In the genomic region with DNA sequence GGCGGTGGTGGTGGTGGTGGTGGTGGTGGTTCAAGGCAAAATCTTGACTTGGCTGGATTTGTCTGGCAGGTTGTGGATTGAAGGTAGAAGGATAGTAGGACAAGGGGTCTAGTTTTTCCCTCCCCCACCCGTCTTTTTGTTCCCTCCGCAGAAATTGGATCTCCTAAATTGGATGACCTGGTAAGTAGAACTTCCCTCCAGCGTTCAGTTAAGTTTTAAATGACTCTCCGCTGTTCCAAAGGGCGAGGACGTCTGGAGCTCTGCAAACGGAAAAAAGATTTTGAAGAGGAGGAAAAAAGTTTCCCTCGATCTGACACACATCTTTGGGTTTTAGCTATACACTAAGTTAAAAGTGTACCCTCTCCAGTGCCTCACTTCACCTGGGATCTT, we compare ENCODE assay signal across 8 cellular contexts. TPM values are rescaled to one million over a fixed set of nuclear protein-coding genes. Genes with fewer than 3 reads are reported as not detected.
DNase-seq lines count a peak whose midpoint lies in the region; ATAC-seq and TF ChIP-seq lines count a peak whose summit lies in the region.

No MANE protein-coding gene starts in this region.

- H3K27ac ChIP-seq in parathyroid adenoma: no peak overlapping the region

- no peaks in the 10 kb centered on the region for H3K79me2 ChIP-seq in parathyroid adenoma

- POLR2A ChIA-PET in Caco-2 (lab: Charles Lee): interaction anchor here (0.6 to 1.5 kb wide), 14 partner anchors 9 to 409 kb away, joined by 3 to 17 read pairs (median 4); a partner anchor contains a TSS
- POLR2A ChIA-PET in T-cell (lab: Charles Lee): interaction anchor here in 1 of 2 donors (0.6 to 0.7 kb wide), 2 partner anchors 99 to 107 kb away, joined by 10 to 14 read pairs; no protein-coding TSS in a partner anchor

- H3K9me3 ChIP-seq in Caco-2: no peaks in the 10 kb centered on the region
- H3K9me3 ChIP-seq in parathyroid adenoma (ENCODE audit: control insufficient read depth, low read length): no peaks in the 10 kb centered on the region

- peak overlapping the region; percentile 31 for H3K4me2 ChIP-seq in parathyroid adenoma (ENCODE audit: low read length)

- peak overlapping the region; percentile 86 for H2AFZ ChIP-seq in parathyroid adenoma

- H3K4me3 ChIP-seq in Caco-2 (ENCODE audit: low read depth, low read length) (peak overlapping the region; percentile 67), fibroblast of villous mesenchyme (ENCODE audit: low read depth, low read length) (peak overlapping the region; percentile 68), parathyroid adenoma (ENCODE audit: low read depth, low read length) (peak overlapping the region; percentile 70)

- H3K36me3 Mint-ChIP-seq in Caco-2 (ENCODE audit: insufficient read depth, unreplicated experiment): peaks cover 7% of the 10 kb centered on the region
- H3K36me3 Mint-ChIP-seq in T-cell: no peaks in the 10 kb centered on the region

- H3K36me3 ChIP-seq in Caco-2 (ENCODE audit: control insufficient read depth, insufficient read depth, low read length) (no peaks in the 10 kb centered on the region; the same call in 1 of the 2 replicates), parathyroid adenoma (ENCODE audit: control insufficient read depth, insufficient read depth, low read length) (no peaks in the 10 kb centered on the region)

- H3K4me1 Mint-ChIP-seq in Caco-2 (ENCODE audit: low read depth, unreplicated experiment) (peaks cover 6% of the 10 kb centered on the region), T-cell (peaks cover 17 to 23% (median 18%) of the 10 kb centered on the region in 3 donors)

- TSS peak; percentile 30 for BruUV-seq in Caco-2 (replicated peaks; lab: Mats Ljungman, UMichigan)

- H3K27me3 Mint-ChIP-seq in Caco-2 (ENCODE audit: insufficient read depth, unreplicated experiment) (no peaks in the 10 kb centered on the region), T-cell (peaks cover 11 to 12% of the 10 kb centered on the region in 2 donors)

- no peak overlapping the region for H3K9ac ChIP-seq in parathyroid adenoma

- no peak for TF ChIP-seq POLR2A in erythroblast (IDR thresholded peaks at IDR 0.05; ENCODE audit: low read length)

- CTCF ChIA-PET in Caco-2 (lab: Charles Lee) (interaction anchor here (0.6 to 1.5 kb wide), 15 partner anchors 13 to 289 kb away, joined by 3 to 15 read pairs (median 7); no protein-coding TSS in a partner anchor), T-cell (lab: Charles Lee) (interaction anchor here (0.8 to 2.6 kb wide), 6 partner anchors 9 to 29 kb away, joined by 4 to 15 read pairs (median 8); no protein-coding TSS in a partner anchor)

- H3K4me1 ChIP-seq in Caco-2: peaks cover 26% of the 10 kb centered on the region
- H3K4me1 ChIP-seq in parathyroid adenoma: no peaks in the 10 kb centered on the region

- TF ChIP-seq CTCF in Caco-2 (IDR thresholded peaks at IDR 0.05; ENCODE audit: insufficient read depth in 1 of 2, low read depth in 1 of 2, low read length in 1 of 2, severe bottlenecking in 1 of 2, unreplicated experiment in 1 of 2) (no peak), fibroblast of villous mesenchyme (IDR thresholded peaks at IDR 0.05; ENCODE audit: insufficient read depth, low read depth, low read length) (no peak), parathyroid adenoma (IDR thresholded peaks at IDR 0.05) (no peak)

- intact Hi-C loops in Caco-2 (cut with micrococcal nuclease; ENCODE audit: unreplicated experiment): loop anchor here (5.0 kb wide), 4 partner anchors 161 to 301 kb away; no protein-coding TSS in a partner anchor

- H3K27ac Mint-ChIP-seq in Caco-2 (ENCODE audit: unreplicated experiment) (peak overlapping the region; percentile 88), T-cell (no peak overlapping the region)

- H3K27me3 ChIP-seq in Caco-2 (replicated peaks; ENCODE audit: control insufficient read depth, insufficient read depth, low read length): no peaks in the 10 kb centered on the region
- no peaks in the 10 kb centered on the region for H3K27me3 ChIP-seq in parathyroid adenoma (ENCODE audit: control insufficient read depth, insufficient read depth, low read length)

- ATAC-seq in T-cell (replicated peaks in 1 of 4) (no peak), GM21825 (IDR thresholded peaks at IDR 0.05; ENCODE audit: unreplicated experiment) (no peak)

- H3K4me3 Mint-ChIP-seq in Caco-2 (ENCODE audit: unreplicated experiment) (peak overlapping the region; percentile 87), T-cell (peak overlapping the region; percentile 86 to 96 (median 94))

- DNase-seq in Caco-2 (no peak), T-cell (no peak), fibroblast of villous mesenchyme (ENCODE audit: low read depth) (no peak), erythroblast (lab: John Stamatoyannopoulos, UW) (no peak), NCI-H1694 treated with DMSO at 0.1 percent for 48 hours (lab: John Stamatoyannopoulos, UW) (no peak), NOMO-1 treated with DMSO at 0.1 percent for 48 hours (lab: John Stamatoyannopoulos, UW; ENCODE audit: unreplicated experiment) (no peak)

- H3K9me3 Mint-ChIP-seq in Caco-2 (ENCODE audit: unreplicated experiment): no peaks in the 10 kb centered on the region
- no peaks in the 10 kb centered on the region for H3K9me3 Mint-ChIP-seq in T-cell

RNA-seq across cellular contexts. Expression of a gene that starts 0.4 kb away (rescaled TPM):
- total RNA-seq in Caco-2 (2022) (34.7 and 37.1 TPM in 2 replicates), T-cell (1 to 10 TPM in 4 of 5 donors, under 1 TPM in 1; 0.68 to 2.4 (median 1.2) TPM), fibroblast of villous mesenchyme (11.2 and 12.2 TPM in 2 replicates)

RNA-seq across cellular contexts. Expression of a gene that starts 33.6 kb away (rescaled TPM):
- total RNA-seq in Caco-2 (2022) (35.9 and 39.8 TPM in 2 replicates), T-cell (10 to 100 TPM; 19.8 to 27.3 (median 24.9) TPM), fibroblast of villous mesenchyme (51.2 and 91.1 TPM in 2 replicates)
